Comparison of ENCODE assay signal across 17 cellular contexts in the genomic region with DNA sequence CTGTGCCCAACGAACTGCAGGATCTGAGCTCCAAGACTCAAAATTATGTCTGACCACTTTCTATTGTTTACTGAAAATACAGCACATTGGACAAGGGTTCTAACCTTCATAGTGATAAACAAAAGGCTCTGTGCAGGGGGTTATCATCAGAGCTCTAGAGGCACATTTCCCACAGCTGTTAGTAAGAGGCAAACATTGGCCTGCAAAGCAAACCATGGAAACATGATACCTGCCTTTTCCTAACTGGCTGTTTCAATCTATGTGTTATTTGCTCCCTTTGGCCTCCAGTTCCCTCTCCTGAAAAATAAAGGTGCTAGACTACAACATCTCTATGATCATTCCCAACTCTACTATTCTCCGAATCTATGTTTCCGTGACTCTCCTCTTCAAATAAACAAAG.
DNase-seq lines count a peak whose midpoint lies in the region; ATAC-seq and TF ChIP-seq lines count a peak whose summit lies in the region.
"Had no signal": no experiment of that assay in that cellular context is flagged by ENCODE, and none has a peak within 500 bp of the region (broad histone marks: within the 10 kb centered on the region; RNA-seq: fewer than 3 reads in every experiment).

No MANE protein-coding gene starts in this region.

- CTCF ChIA-PET in SK-N-SH (lab: Yijun Ruan, JAX), result interaction anchor here (1.6 kb wide), 1 partner anchor 9 kb away, joined by 7 read pairs; no protein-coding TSS in a partner anchor

- no peak overlapping the region for H3K27ac ChIP-seq in neural progenitor cell
- H3K27ac ChIP-seq in SK-N-SH (ENCODE audit: low read depth in 2 of 2, low read length in 1 of 2), result no peak overlapping the region
- H3K27ac ChIP-seq: 22Rv1, SK-N-MC had no signal

- H3K9me3 ChIP-seq in neural progenitor cell (ENCODE audit: low read depth) (no peaks in the 10 kb centered on the region), SK-N-SH (no peaks in the 10 kb centered on the region)

- TF ChIP-seq RAD21 in SK-N-SH (IDR thresholded peaks at IDR 0.05; ENCODE audit: low read length), result no peak

- peak; percentile 6 for DNase-seq in DMS 273 (lab: John Stamatoyannopoulos, UW; ENCODE audit: unreplicated experiment)
- no peak for DNase-seq in DMS 273 treated with DMSO at 0.1 percent for 48 hours (lab: John Stamatoyannopoulos, UW)
- DNase-seq in NCI-H2029 (lab: John Stamatoyannopoulos, UW), result peak; percentile 65
- peak; percentile 10 for DNase-seq in SHP77 treated with DMSO at 0.1 percent for 48 hours (lab: John Stamatoyannopoulos, UW)
- DNase-seq in neural progenitor cell (ENCODE audit: low spot score), result peak; percentile 11
- DNase-seq in activated T-cell treated with anti-CD3 and anti-CD28 coated beads, Interleukin-2, amount 50 U/mL, for 1 hour, result no peak
- no peak for DNase-seq in SK-N-SH
- DNase-seq: activated B cell treated with CpG ODN at 0.5 μM for 24 hours; activated CD4-positive, alpha-beta memory T cell treated with anti-CD3 and anti-CD28 coated beads, Interleukin-2, amount 10 ng/mL, durations not matched to agents 7 days and 5 days; activated T-cell treated with anti-CD3 and anti-CD28 coated beads for 4 hours; AML-193; right cardiac atrium had no signal

- H3K4me1 Mint-ChIP-seq in neural progenitor cell, result peaks cover 5% of the 10 kb centered on the region
- H3K4me1 Mint-ChIP-seq: activated B cell treated with CpG ODN at 0.5 μM for 24 hours; activated CD4-positive, alpha-beta memory T cell treated with anti-CD3 and anti-CD28 coated beads, Interleukin-2, amount 10 ng/mL, durations not matched to agents 7 days and 5 days had no signal

- H3K36me3 Mint-ChIP-seq in neural progenitor cell, result no peaks in the 10 kb centered on the region

- 61% methylated on average over 3 of the region's 3 CpGs for whole genome bisulfite sequencing in SK-N-SH (ENCODE audit: low lambda C conversion rate)

- H3K27ac Mint-ChIP-seq in neural progenitor cell, result no peak overlapping the region
- H3K27ac Mint-ChIP-seq: activated B cell treated with CpG ODN at 0.5 μM for 24 hours; activated CD4-positive, alpha-beta memory T cell treated with anti-CD3 and anti-CD28 coated beads, Interleukin-2, amount 10 ng/mL, durations not matched to agents 7 days and 5 days; dendritic cell treated with granulocyte-macrophage colony-stimulating factor and Interleukin-4, amounts not matched to agents 40 ng/mL and 50 ng/mL, for 4 days had no signal

- H3K4me3 Mint-ChIP-seq in neural progenitor cell, result no peak overlapping the region
- H3K4me3 Mint-ChIP-seq: activated B cell treated with CpG ODN at 0.5 μM for 24 hours; activated CD4-positive, alpha-beta memory T cell treated with anti-CD3 and anti-CD28 coated beads, Interleukin-2, amount 10 ng/mL, durations not matched to agents 7 days and 5 days; dendritic cell treated with granulocyte-macrophage colony-stimulating factor and Interleukin-4, amounts not matched to agents 40 ng/mL and 50 ng/mL, for 4 days had no signal

- H3K36me3 ChIP-seq in neural progenitor cell (no peaks in the 10 kb centered on the region), SK-N-SH (replicated peaks in 1 of 2; ENCODE audit: control insufficient read depth in 1 of 2, insufficient read depth in 2 of 2, low read length in 1 of 2) (no peaks in the 10 kb centered on the region)

- POLR2A ChIA-PET in SK-N-SH (lab: Yijun Ruan, JAX), result interaction anchor here (0.6 kb wide), 1 partner anchor 773 kb away, joined by 3 read pairs; no protein-coding TSS in a partner anchor

- H4K20me1 ChIP-seq in neural progenitor cell (ENCODE audit: low read depth) (no peaks in the 10 kb centered on the region), SK-N-SH (ENCODE audit: insufficient read depth) (no peaks in the 10 kb centered on the region)

- no peak overlapping the region for H3K4me2 ChIP-seq in neural progenitor cell
- no peak overlapping the region for H3K4me2 ChIP-seq in SK-N-SH

- peaks cover 5% of the 10 kb centered on the region for H3K9me3 Mint-ChIP-seq in neural progenitor cell
- H3K9me3 Mint-ChIP-seq: activated B cell treated with CpG ODN at 0.5 μM for 24 hours; activated CD4-positive, alpha-beta memory T cell treated with anti-CD3 and anti-CD28 coated beads, Interleukin-2, amount 10 ng/mL, durations not matched to agents 7 days and 5 days; dendritic cell treated with granulocyte-macrophage colony-stimulating factor and Interleukin-4, amounts not matched to agents 40 ng/mL and 50 ng/mL, for 4 days had no signal

- H3K27me3 Mint-ChIP-seq in neural progenitor cell (ENCODE audit: insufficient read depth, low read depth), result peaks cover 3% of the 10 kb centered on the region
- H3K27me3 Mint-ChIP-seq: activated B cell treated with CpG ODN at 0.5 μM for 24 hours; dendritic cell treated with granulocyte-macrophage colony-stimulating factor and Interleukin-4, amounts not matched to agents 40 ng/mL and 50 ng/mL, for 4 days had no signal

- H2AFZ ChIP-seq in neural progenitor cell (replicated peaks), result peak overlapping the region; percentile 28
- no peak overlapping the region for H2AFZ ChIP-seq in SK-N-SH (ENCODE audit: low read depth)

- H3K9me2 ChIP-seq in SK-N-SH, result no peaks in the 10 kb centered on the region

- no peaks in the 10 kb centered on the region for H3K27me3 ChIP-seq in neural progenitor cell
- no peaks in the 10 kb centered on the region for H3K27me3 ChIP-seq in SK-N-SH (ENCODE audit: insufficient read depth)

- H3F3A ChIP-seq in neural progenitor cell (ENCODE audit: low read depth) (no peaks in the 10 kb centered on the region), SK-N-SH (replicated peaks; ENCODE audit: insufficient read depth) (no peaks in the 10 kb centered on the region)

- H3K4me1 ChIP-seq in neural progenitor cell (no peaks in the 10 kb centered on the region), SK-N-SH (ENCODE audit: control insufficient read depth in 1 of 2, insufficient read depth in 2 of 2, low read depth in 1 of 2, low read length in 1 of 2) (peaks cover 0 to 2% of the 10 kb centered on the region in 2 experiments; a peak in 2 of 4 replicates)

- H3K79me2 ChIP-seq in neural progenitor cell (ENCODE audit: low read depth) (no peaks in the 10 kb centered on the region), SK-N-SH (ENCODE audit: insufficient read depth) (no peaks in the 10 kb centered on the region)

- TF ChIP-seq CTCF in neural progenitor cell (IDR thresholded peaks at IDR 0.05), result no peak
- no peak for TF ChIP-seq CTCF in SK-N-SH (IDR thresholded peaks at IDR 0.05)

- ATAC-seq in HG02884 (IDR thresholded peaks at IDR 0.05; ENCODE audit: unreplicated experiment), result no peak
- ATAC-seq: right cardiac atrium had no signal

- H3K9ac ChIP-seq in neural progenitor cell (no peak overlapping the region), SK-N-SH (no peak overlapping the region)

- no peak for TF ChIP-seq EP300 in SK-N-SH (IDR thresholded peaks at IDR 0.05; ENCODE audit: borderline replicate concordance in 1 of 2, low read depth in 1 of 2, low read length in 1 of 2)

- H3K4me3 ChIP-seq in neural progenitor cell (no peak overlapping the region), SK-N-SH (ENCODE audit: low read depth in 2 of 2, low read length in 1 of 2) (no peak overlapping the region)
- H3K4me3 ChIP-seq: lung, SK-N-MC had no signal

TF ChIP-seq in SK-N-SH, 30 proteins besides CTCF, POLR2A, EP300 and RAD21:
- TF ChIP-seq FOXJ3 (CRISPR knock-in tag; IDR thresholded peaks at IDR 0.05), result no peak
- TF ChIP-seq, protein P1, sequence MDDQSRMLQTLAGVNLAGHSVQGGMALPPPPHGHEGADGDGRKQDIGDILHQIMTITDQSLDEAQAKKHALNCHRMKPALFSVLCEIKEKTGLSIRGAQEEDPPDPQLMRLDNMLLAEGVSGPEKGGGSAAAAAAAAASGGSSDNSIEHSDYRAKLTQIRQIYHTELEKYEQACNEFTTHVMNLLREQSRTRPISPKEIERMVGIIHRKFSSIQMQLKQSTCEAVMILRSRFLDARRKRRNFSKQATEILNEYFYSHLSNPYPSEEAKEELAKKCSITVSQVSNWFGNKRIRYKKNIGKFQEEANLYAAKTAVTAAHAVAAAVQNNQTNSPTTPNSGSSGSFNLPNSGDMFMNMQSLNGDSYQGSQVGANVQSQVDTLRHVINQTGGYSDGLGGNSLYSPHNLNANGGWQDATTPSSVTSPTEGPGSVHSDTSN (IDR thresholded peaks at IDR 0.05), result no peak
- TF ChIP-seq EZH2phosphoT487 (IDR thresholded peaks at IDR 0.05; ENCODE audit: borderline replicate concordance, low read depth), result no peak
- no peak for TF ChIP-seq POLR2AphosphoS5 (IDR thresholded peaks at IDR 0.05; ENCODE audit: low read depth, low read length)
- TF ChIP-seq CHD2 (IDR thresholded peaks at IDR 0.05; ENCODE audit: low read length, partially characterized antibody), result no peak
- TF ChIP-seq RXRA (IDR thresholded peaks at IDR 0.05; ENCODE audit: borderline replicate concordance, low read depth), result no peak
- TF ChIP-seq GABPA (IDR thresholded peaks at IDR 0.05; ENCODE audit: low read depth), result no peak
- TF ChIP-seq ELF1 (IDR thresholded peaks at IDR 0.05), result no peak
- TF ChIP-seq, protein P2, sequence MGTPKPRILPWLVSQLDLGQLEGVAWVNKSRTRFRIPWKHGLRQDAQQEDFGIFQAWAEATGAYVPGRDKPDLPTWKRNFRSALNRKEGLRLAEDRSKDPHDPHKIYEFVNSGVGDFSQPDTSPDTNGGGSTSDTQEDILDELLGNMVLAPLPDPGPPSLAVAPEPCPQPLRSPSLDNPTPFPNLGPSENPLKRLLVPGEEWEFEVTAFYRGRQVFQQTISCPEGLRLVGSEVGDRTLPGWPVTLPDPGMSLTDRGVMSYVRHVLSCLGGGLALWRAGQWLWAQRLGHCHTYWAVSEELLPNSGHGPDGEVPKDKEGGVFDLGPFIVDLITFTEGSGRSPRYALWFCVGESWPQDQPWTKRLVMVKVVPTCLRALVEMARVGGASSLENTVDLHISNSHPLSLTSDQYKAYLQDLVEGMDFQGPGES (IDR thresholded peaks at IDR 0.05; ENCODE audit: low read depth, low read length), result no peak

Comparison
In these comparisons a context has a peak if more than half of its experiments do, and no peak if none do; other contexts are left out.
1. DNase-seq: peak in DMS 273 (single experiment), NCI-H2029 (single experiment), SHP77 treated with DMSO at 0.1 percent for 48 hours (single experiment) and neural progenitor cell (single experiment); none in DMS 273 treated with DMSO at 0.1 percent for 48 hours (single experiment), activated T-cell treated with anti-CD3 and anti-CD28 coated beads, Interleukin-2, amount 50 U/mL, for 1 hour (single experiment) and SK-N-SH (single experiment).